8 cellular contexts compared by ENCODE assay signal in the genomic region with DNA sequence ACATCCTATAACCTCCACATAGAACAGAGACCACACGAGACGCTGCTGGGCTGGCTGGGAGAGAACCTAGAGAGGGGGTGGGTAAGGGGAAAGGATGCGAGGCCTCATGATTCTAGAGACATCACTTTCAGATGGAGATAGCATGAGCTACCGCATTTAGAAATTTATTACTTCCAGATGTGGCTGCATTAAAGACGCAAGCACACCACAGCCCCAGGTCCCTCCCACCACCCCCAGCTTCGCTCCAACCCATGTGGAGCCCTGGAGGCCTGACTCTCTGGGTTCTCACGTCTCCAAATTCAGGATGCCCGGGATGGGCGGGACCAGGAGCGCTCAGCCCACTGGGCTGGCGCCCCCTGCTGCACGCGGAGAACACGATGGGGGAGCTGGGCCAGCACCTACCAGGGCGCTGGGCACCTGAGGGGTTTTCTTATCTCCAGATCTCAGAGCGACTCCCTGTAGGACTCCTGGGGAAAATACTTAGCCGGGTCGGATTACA. TPM values are rescaled to one million over a fixed set of nuclear protein-coding genes. Genes with fewer than 3 reads are reported as not detected.
A peak's percentile ranks its signal among the peaks of the same experiment; 100 is the strongest.
DNase-seq lines count a peak whose midpoint lies in the region; ATAC-seq and TF ChIP-seq lines count a peak whose summit lies in the region.

No MANE protein-coding gene starts in this region.

- in situ Hi-C loops in GM23248 (cut with MboI), result no loop called here

- TF ChIP-seq CTCF in ascending aorta (IDR thresholded peaks at IDR 0.05) (peak; percentile 68 to 75 (median 72)), hepatocyte (IDR thresholded peaks at IDR 0.05; ENCODE audit: poor library complexity) (peak; percentile 56)

- H3K9ac ChIP-seq in GM23248 (peak overlapping the region; percentile 40), subcutaneous abdominal adipose tissue (ENCODE audit: low read length in 5 of 5) (no peak overlapping the region)

- ATAC-seq in HG03045 (IDR thresholded peaks at IDR 0.05; ENCODE audit: unreplicated experiment), result no peak
- no peak for ATAC-seq in activated CD4-positive, CD25-positive, alpha-beta regulatory T cell treated with anti-CD3 and anti-CD28 coated beads, Interleukin-2, amount 50 U/mL, for 24 hours

- H3K4me2 ChIP-seq in GM23248 (ENCODE audit: unreplicated experiment) (peak overlapping the region; percentile 12), hepatocyte (no peak overlapping the region)

- peaks cover 8% of the 10 kb centered on the region; the same call in 1 of the 2 replicates for H3K36me3 ChIP-seq in GM23248 (ENCODE audit: low read depth)
- H3K36me3 ChIP-seq in ascending aorta, result peaks cover 26 to 28% of the 10 kb centered on the region in 2 donors
- no peaks in the 10 kb centered on the region for H3K36me3 ChIP-seq in hepatocyte (replicated peaks; ENCODE audit: insufficient read depth, low read depth)
- H3K36me3 ChIP-seq in subcutaneous abdominal adipose tissue (ENCODE audit: control insufficient read depth in 5 of 5, insufficient read depth in 5 of 5, low read length in 5 of 5), result peaks cover 0 to 33% (median 25%) of the 10 kb centered on the region in 5 donors

- H3K4me3 ChIP-seq in GM23248, result no peak overlapping the region
- no peak overlapping the region for H3K4me3 ChIP-seq in ascending aorta
- H3K4me3 ChIP-seq in hepatocyte, result no peak overlapping the region
- H3K4me3 ChIP-seq in subcutaneous abdominal adipose tissue (ENCODE audit: low read depth in 1 of 5, low read length in 5 of 5), result no peak overlapping the region

- no peaks in the 10 kb centered on the region for H4K20me1 ChIP-seq in GM23248 (ENCODE audit: insufficient read depth)
- H4K20me1 ChIP-seq in hepatocyte (ENCODE audit: insufficient read depth, poor library complexity, severe bottlenecking), result no peaks in the 10 kb centered on the region

- H3K9me2 ChIP-seq in GM23248 (ENCODE audit: insufficient read depth) (no peaks in the 10 kb centered on the region), hepatocyte (replicated peaks; ENCODE audit: insufficient read depth) (no peaks in the 10 kb centered on the region)

- H3K79me2 ChIP-seq in GM23248 (ENCODE audit: insufficient read depth), result no peaks in the 10 kb centered on the region
- H3K79me2 ChIP-seq in hepatocyte, result no peaks in the 10 kb centered on the region

- H3K9me3 ChIP-seq in GM23248 (ENCODE audit: low read depth) (no peaks in the 10 kb centered on the region), ascending aorta (no peaks in the 10 kb centered on the region), hepatocyte (ENCODE audit: low read depth) (no peaks in the 10 kb centered on the region), subcutaneous abdominal adipose tissue (ENCODE audit: control insufficient read depth in 5 of 5, low read length in 5 of 5) (no peaks in the 10 kb centered on the region)

- H3K27me3 ChIP-seq in GM23248 (replicated peaks; ENCODE audit: insufficient read depth), result no peaks in the 10 kb centered on the region
- H3K27me3 ChIP-seq in ascending aorta, result no peaks in the 10 kb centered on the region
- no peaks in the 10 kb centered on the region for H3K27me3 ChIP-seq in hepatocyte
- no peaks in the 10 kb centered on the region for H3K27me3 ChIP-seq in subcutaneous abdominal adipose tissue (ENCODE audit: control insufficient read depth in 5 of 5, insufficient read depth in 4 of 5, low read length in 5 of 5)

- H2AFZ ChIP-seq in GM23248, result no peak overlapping the region
- H2AFZ ChIP-seq in hepatocyte, result no peak overlapping the region

- intact Hi-C loops in ascending aorta (cut with DNase I), result loop anchor here (2.0 to 5.0 kb wide), 3 partner anchors 17 to 57 kb away; no protein-coding TSS in a partner anchor

- 14 to 15% methylated on average over 16 to 18 of the region's 18 CpGs for WGBS in GM23248 (ENCODE audit: low coverage in 1 of 2, low lambda C conversion rate in 2 of 2, missing lambda C conversion rate in 2 of 2), 2 experiments
- WGBS in hepatocyte (ENCODE audit: low lambda C conversion rate, missing lambda C conversion rate), result 38% methylated on average over 18 of the region's 18 CpGs

- peaks cover 24% of the 10 kb centered on the region for H3K4me1 ChIP-seq in GM23248 (ENCODE audit: insufficient read depth)
- H3K4me1 ChIP-seq in ascending aorta, result peaks cover 14 to 16% of the 10 kb centered on the region in 2 donors
- peaks cover 7% of the 10 kb centered on the region for H3K4me1 ChIP-seq in hepatocyte (ENCODE audit: insufficient read depth)
- H3K4me1 ChIP-seq in subcutaneous abdominal adipose tissue (ENCODE audit: control insufficient read depth in 5 of 5, insufficient read depth in 5 of 5, low read length in 5 of 5), result peaks cover 8 to 23% (median 21%) of the 10 kb centered on the region in 5 donors

- H3F3A ChIP-seq in GM23248 (ENCODE audit: insufficient read depth), result peaks cover 27% of the 10 kb centered on the region

- DNase-seq in GM23248 (peak; percentile 96), ascending aorta (ENCODE audit: low spot score in 2 of 2) (peak in 1 of 2 donors; percentile 79), hepatocyte (ENCODE audit: low spot score) (peak; percentile 74), NCI-H345 (lab: John Stamatoyannopoulos, UW) (no peak)
- DNase-seq in activated CD4-positive, alpha-beta T cell treated with anti-CD3 and anti-CD28 coated beads, Interleukin-2, amount 50 U/mL, for 4 hours, result no peak

- H3K27ac ChIP-seq in GM23248 (peak overlapping the region; percentile 69), ascending aorta (peak overlapping the region; percentile 61 to 82), hepatocyte (peak overlapping the region; percentile 68), subcutaneous abdominal adipose tissue (ENCODE audit: low read depth, low read length) (peak overlapping the region; percentile 76)

RNA-seq across cellular contexts. Expression of gene MRPL21, which starts 13.6 kb away (rescaled TPM):
- 22.6 and 45.0 TPM in 2 replicates for total RNA-seq in GM23248 (2014; rRNA removed; shearing (Covaris generic))
- polyA plus RNA-seq in GM23248 (2016; fragmentation: Nextera tagmentation; extraction: Ambion mirVana), result 122 and 126 TPM in 2 replicates
- total RNA-seq in ascending aorta, result 14.2 TPM
- 28.8 and 34.9 TPM in 2 replicates for total RNA-seq in hepatocyte
- 86.2 and 95.2 TPM in 2 replicates for polyA plus RNA-seq in hepatocyte

RNA-seq across cellular contexts. Expression of gene IGHMBP2, which starts 13.7 kb away (rescaled TPM):
- total RNA-seq in GM23248 (2014; rRNA removed; shearing (Covaris generic)), result 5.2 and 5.8 TPM in 2 replicates
- polyA plus RNA-seq in GM23248 (2016; fragmentation: Nextera tagmentation; extraction: Ambion mirVana), result 7.2 and 9.3 TPM in 2 replicates
- total RNA-seq in ascending aorta, result 52.0 TPM
- total RNA-seq in hepatocyte, result 7.7 and 12.4 TPM in 2 replicates
- polyA plus RNA-seq in hepatocyte, result 13.5 and 19.9 TPM in 2 replicates

RNA-seq across cellular contexts. Expression of gene CPT1A, which starts 48.3 kb away (rescaled TPM):
- 20.1 and 23.6 TPM in 2 replicates for total RNA-seq in GM23248 (2014; rRNA removed; shearing (Covaris generic))
- polyA plus RNA-seq in GM23248 (2016; fragmentation: Nextera tagmentation; extraction: Ambion mirVana) (9.5 and 9.6 TPM in 2 replicates), hepatocyte (4.4 and 8.3 TPM in 2 replicates)
- total RNA-seq in ascending aorta (76.3 TPM), hepatocyte (16.2 and 24.8 TPM in 2 replicates)

Comparison
In these comparisons a context has a peak if more than half of its experiments do, and no peak if none do; other contexts are left out.
1. DNase-seq: peak in GM23248 (single experiment) and hepatocyte (single experiment); none in activated CD4-positive, alpha-beta T cell treated with anti-CD3 and anti-CD28 coated beads, Interleukin-2, amount 50 U/mL, for 4 hours (0 of 2) and NCI-H345 (single experiment).
2. Peak in every context shown above with its lines, with median percentiles within 50 percentile points of each other: H3K27ac ChIP-seq.